7 cellular contexts compared by ENCODE assay signal in genomic region chr3:6854184-6854583, GRCh38. TPM values are rescaled to one million over a fixed set of nuclear protein-coding genes. Genes with fewer than 3 reads are reported as not detected.
"Had no signal": no experiment of that assay in that cellular context is flagged by ENCODE, and none has a peak within 500 bp of the region (broad histone marks: within the 10 kb centered on the region; RNA-seq: fewer than 3 reads in every experiment).

No MANE protein-coding gene starts in this region.

- DNase-seq: IMR-90, KBM-7, KG1 had no signal

- H3K27ac ChIP-seq: HL-60, KMS-11 had no signal

- H3K9ac ChIP-seq: KMS-11 had no signal

- H3K4me2 ChIP-seq: KMS-11 had no signal

- FAIRE-seq: HTR-8/SVneo had no signal

RNA-seq across cellular contexts. Expression of gene GRM7, which starts 6.7 kb away (rescaled TPM):
- total RNA-seq: IMR-90 had no signal
- polyA plus RNA-seq: IgD-negative memory B cell, IMR-90 had no signal
